In the genomic region with DNA sequence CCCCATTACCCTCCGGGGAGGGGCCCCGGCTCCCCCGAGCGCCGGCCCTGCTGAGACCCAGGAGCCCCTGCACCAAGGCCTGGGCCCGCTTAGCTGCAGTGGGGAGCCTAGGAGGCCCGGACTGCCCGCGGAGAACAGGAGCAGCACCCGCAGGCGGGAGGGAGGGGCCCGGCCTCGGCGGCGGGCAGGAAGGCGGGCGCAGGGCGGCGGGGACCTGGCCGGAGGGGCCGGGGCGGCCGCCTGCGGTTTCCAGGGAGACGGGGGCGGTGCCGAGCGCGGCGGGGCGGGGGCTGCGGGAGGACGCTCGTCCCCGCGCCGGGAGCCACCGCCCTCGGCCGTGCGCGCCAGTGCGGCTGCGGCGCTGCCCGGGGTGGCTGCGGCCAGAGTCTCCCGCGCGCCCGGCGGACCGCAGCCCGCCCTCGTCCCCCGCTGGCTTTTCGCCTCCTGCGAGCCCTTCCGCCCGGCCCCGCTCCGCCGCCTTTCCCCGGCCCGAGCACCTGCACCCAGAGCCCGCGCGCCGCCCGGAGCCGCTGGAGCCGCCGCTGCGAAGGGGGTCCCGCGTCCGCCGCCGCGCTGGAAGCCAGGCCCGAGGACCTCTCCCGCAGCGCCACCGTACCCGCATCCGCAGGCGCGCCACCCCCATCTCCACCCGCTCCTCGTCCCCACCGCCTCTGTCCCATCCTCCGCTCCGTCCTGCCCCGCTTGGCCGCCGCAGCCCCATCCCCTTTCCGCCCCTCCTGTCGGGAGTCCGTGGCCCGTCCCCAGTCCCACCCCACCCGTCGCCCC, we compare ENCODE assay signal across 7 cellular contexts. TPM values are rescaled to one million over a fixed set of nuclear protein-coding genes. Genes with fewer than 3 reads are reported as not detected.
A peak's percentile ranks its signal among the peaks of the same experiment; 100 is the strongest.
DNase-seq lines count a peak whose midpoint lies in the region; ATAC-seq and TF ChIP-seq lines count a peak whose summit lies in the region.

No MANE protein-coding gene starts in this region.

- H3K4me3 Mint-ChIP-seq in chondrocyte (ENCODE audit: unreplicated experiment): peak overlapping the region; percentile 50

- WGBS in smooth muscle cell (ENCODE audit: low lambda C conversion rate): 0% methylated on average over 2 of the region's 102 CpGs

- H2AFZ ChIP-seq in smooth muscle cell (ENCODE audit: low read depth): no peak overlapping the region

- H3K9ac ChIP-seq in smooth muscle cell (ENCODE audit: low read depth): no peak overlapping the region

- no peaks in the 10 kb centered on the region for H3K36me3 ChIP-seq in smooth muscle cell (ENCODE audit: low read depth)

- H3K4me1 ChIP-seq in smooth muscle cell (ENCODE audit: low read depth): peaks cover 51% of the 10 kb centered on the region

- peak overlapping the region; percentile 56 for H3K4me3 ChIP-seq in smooth muscle cell

- H3K27me3 Mint-ChIP-seq in chondrocyte (ENCODE audit: low read depth): no peaks in the 10 kb centered on the region

- H3K27ac Mint-ChIP-seq in chondrocyte (ENCODE audit: unreplicated experiment): no peak overlapping the region

- peaks cover 93% of the 10 kb centered on the region for H4K20me1 ChIP-seq in smooth muscle cell (ENCODE audit: low read depth)

- H3K9me3 Mint-ChIP-seq in chondrocyte (ENCODE audit: low read depth): no peaks in the 10 kb centered on the region

- ATAC-seq in HG02763 (IDR thresholded peaks at IDR 0.05; ENCODE audit: unreplicated experiment): no peak

- peaks cover 2% of the 10 kb centered on the region for H3F3A ChIP-seq in smooth muscle cell (ENCODE audit: low read depth)

- H3K27ac ChIP-seq in smooth muscle cell (ENCODE audit: low read depth): no peak overlapping the region

- H3K79me2 ChIP-seq in smooth muscle cell (ENCODE audit: low read depth): peaks cover 15% of the 10 kb centered on the region

- no peaks in the 10 kb centered on the region for H3K9me3 ChIP-seq in smooth muscle cell (replicated peaks; ENCODE audit: low read depth)

- DNase-seq in GM10266 (ENCODE audit: extremely low spot score) (peak; percentile 78), NCI-H526 treated with DMSO at 0.1 percent for 48 hours (lab: John Stamatoyannopoulos, UW) (peak; percentile 35), chondrocyte (ENCODE audit: low spot score) (peak; percentile 91), kidney glomerular epithelial cell (lab: John Stamatoyannopoulos, UW) (peak; percentile 18), smooth muscle cell (lab: John Stamatoyannopoulos, UW; ENCODE audit: unreplicated experiment) (no peak), NCI-H1048 (lab: John Stamatoyannopoulos, UW) (no peak)

- TF ChIP-seq CTCF in GM10266 (IDR thresholded peaks at IDR 0.05; ENCODE audit: control insufficient read depth, insufficient read depth, low read depth, missing control alignments) (no peak), chondrocyte (IDR thresholded peaks at IDR 0.05) (no peak), smooth muscle cell (IDR thresholded peaks at IDR 0.05; ENCODE audit: borderline replicate concordance, insufficient read depth, poor library complexity, severe bottlenecking) (no peak)

- H3K4me1 Mint-ChIP-seq in chondrocyte (ENCODE audit: low read depth): peaks cover 49% of the 10 kb centered on the region

- peak overlapping the region; percentile 93 for H3K4me2 ChIP-seq in smooth muscle cell

- peaks cover 24% of the 10 kb centered on the region for H3K27me3 ChIP-seq in smooth muscle cell (ENCODE audit: low read depth)

- no peaks in the 10 kb centered on the region for H3K36me3 Mint-ChIP-seq in chondrocyte (ENCODE audit: low read depth)

RNA-seq across cellular contexts. Expression of gene GPC1, which starts 17.2 kb away (rescaled TPM):
- total RNA-seq in chondrocyte (261 to 354 TPM (median 264 TPM) in 3 replicates), smooth muscle cell (86.4 and 88.9 TPM in 2 replicates)
- 221 and 236 TPM in 2 replicates for polyA plus RNA-seq in smooth muscle cell

Comparison
In these comparisons a context has a peak if more than half of its experiments do, and no peak if none do; other contexts are left out.
1. DNase-seq: peak in GM10266 (single experiment), NCI-H526 treated with DMSO at 0.1 percent for 48 hours (single experiment), chondrocyte (single experiment) and kidney glomerular epithelial cell (single experiment); none in smooth muscle cell (single experiment) and NCI-H1048 (single experiment).